In genomic region chr12:130433834-130434233, GRCh38 we compare ENCODE assay signal across 18 cellular contexts.
A peak's percentile ranks its signal among the peaks of the same experiment; 100 is the strongest.
DNase-seq lines count a peak whose midpoint lies in the region; ATAC-seq and TF ChIP-seq lines count a peak whose summit lies in the region.
"Had no signal": no experiment of that assay in that cellular context is flagged by ENCODE, and none has a peak within 500 bp of the region (broad histone marks: within the 10 kb centered on the region; RNA-seq: fewer than 3 reads in every experiment).

No MANE protein-coding gene starts in this region.

- H3K27ac ChIP-seq in sigmoid colon: no peak overlapping the region
- H3K27ac ChIP-seq: 22Rv1, BLaER1, C4-2B, GM23248 had no signal

- no peak for ATAC-seq in HG02885 (IDR thresholded peaks at IDR 0.05; ENCODE audit: poor library complexity, unreplicated experiment)
- ATAC-seq: CD8-positive, alpha-beta T cell had no signal

- no peak for TF ChIP-seq POLR2A in sigmoid colon (IDR thresholded peaks at IDR 0.05)

- H3K36me3 Mint-ChIP-seq in chondrocyte (ENCODE audit: low read depth): no peaks in the 10 kb centered on the region
- H3K36me3 Mint-ChIP-seq: CD4-positive, CD25-positive, alpha-beta regulatory T cell; CD8-positive, alpha-beta T cell had no signal

- 93 to 96% methylated on average over 13 of the region's 13 CpGs for WGBS in sigmoid colon, 2 donors

- no peak overlapping the region for H3K4me3 Mint-ChIP-seq in chondrocyte (ENCODE audit: unreplicated experiment)
- H3K4me3 Mint-ChIP-seq: B cell; CD4-positive, CD25-positive, alpha-beta regulatory T cell; CD8-positive, alpha-beta T cell had no signal

- H3K27ac Mint-ChIP-seq in chondrocyte (ENCODE audit: unreplicated experiment): no peak overlapping the region
- H3K27ac Mint-ChIP-seq: B cell; CD8-positive, alpha-beta T cell had no signal

- H3K4me1 Mint-ChIP-seq in chondrocyte (ENCODE audit: low read depth): no peaks in the 10 kb centered on the region
- H3K4me1 Mint-ChIP-seq: B cell; CD4-positive, CD25-positive, alpha-beta regulatory T cell had no signal

- TF ChIP-seq EP300 in sigmoid colon (IDR thresholded peaks at IDR 0.05): no peak

- H3K9me3 ChIP-seq in sigmoid colon: peaks cover 0 to 3% (median 0%) of the 10 kb centered on the region in 4 donors
- H3K9me3 ChIP-seq: Caco-2 had no signal

- TF ChIP-seq CTCF in chondrocyte (IDR thresholded peaks at IDR 0.05) (no peak), sigmoid colon (IDR thresholded peaks at IDR 0.05) (no peak)

- no peak overlapping the region for H3K4me3 ChIP-seq in sigmoid colon
- H3K4me3 ChIP-seq: BLaER1, GM23248 had no signal

- intact Hi-C loops in sigmoid colon (cut with DNase I): no loop called here

- no peaks in the 10 kb centered on the region for H3K27me3 Mint-ChIP-seq in chondrocyte (ENCODE audit: low read depth)
- H3K27me3 Mint-ChIP-seq: B cell; CD4-positive, CD25-positive, alpha-beta regulatory T cell had no signal

- peak; percentile 14 for DNase-seq in activated CD4-positive, CD25-positive, alpha-beta regulatory T cell treated with anti-CD3 and anti-CD28 coated beads, Interleukin-2, amount 50 U/mL, for 72 hours
- DNase-seq in activated CD4-positive, CD25-positive, alpha-beta regulatory T cell (lab: John Stamatoyannopoulos, UW): no peak
- DNase-seq in chondrocyte (ENCODE audit: low spot score) (peak; percentile 46), sigmoid colon (peak; percentile 44)
- DNase-seq in stimulated activated CD4-positive, alpha-beta T cell treated with anti-CD3 and anti-CD28 coated beads, Interleukin-15, amount 100 ng/mL, for 24 hours: no peak
- DNase-seq: CD4-positive, CD25-positive, alpha-beta regulatory T cell; CD8-positive, alpha-beta T cell; DMS153; DND-41; GM23248; H7; HCEC 1CT had no signal

- peaks cover 18% of the 10 kb centered on the region for H3K9me3 Mint-ChIP-seq in chondrocyte (ENCODE audit: low read depth)
- H3K9me3 Mint-ChIP-seq: CD8-positive, alpha-beta T cell had no signal

- no peaks in the 10 kb centered on the region for H3K27me3 ChIP-seq in sigmoid colon
- H3K27me3 ChIP-seq: BLaER1 had no signal

- no peaks in the 10 kb centered on the region for H3K36me3 ChIP-seq in sigmoid colon
- H3K36me3 ChIP-seq: BLaER1 had no signal

- no peaks in the 10 kb centered on the region for H3K4me1 ChIP-seq in sigmoid colon
- H3K4me1 ChIP-seq: Caco-2 had no signal

Comparison
In these comparisons a context has a peak if more than half of its experiments do, and no peak if none do; other contexts are left out.
1. DNase-seq: peak in activated CD4-positive, CD25-positive, alpha-beta regulatory T cell treated with anti-CD3 and anti-CD28 coated beads, Interleukin-2, amount 50 U/mL, for 72 hours (single experiment), chondrocyte (single experiment) and sigmoid colon (single experiment); none in activated CD4-positive, CD25-positive, alpha-beta regulatory T cell (0 of 4) and stimulated activated CD4-positive, alpha-beta T cell treated with anti-CD3 and anti-CD28 coated beads, Interleukin-15, amount 100 ng/mL, for 24 hours (single experiment).